Comparison of ENCODE assay signal across 9 cellular contexts in genomic region chr4:120517966-120518365, GRCh38.
DNase-seq lines count a peak whose midpoint lies in the region; ATAC-seq, FAIRE-seq and TF ChIP-seq lines count a peak whose summit lies in the region.
"Had no signal": no experiment of that assay in that cellular context is flagged by ENCODE, and none has a peak within 500 bp of the region (broad histone marks: within the 10 kb centered on the region; RNA-seq: fewer than 3 reads in every experiment).

No MANE protein-coding gene starts in this region.

- no peaks in the 10 kb centered on the region for H4K20me1 ChIP-seq in smooth muscle cell (ENCODE audit: low read depth)

- no peak overlapping the region for H3K4me3 ChIP-seq in smooth muscle cell
- no peak overlapping the region for H3K4me3 ChIP-seq in effector memory CD4-positive, alpha-beta T cell (ENCODE audit: insufficient read depth, low read depth, low read length, poor library complexity, severe bottlenecking)

- H3K27me3 ChIP-seq in smooth muscle cell (ENCODE audit: low read depth): no peaks in the 10 kb centered on the region
- H3K27me3 ChIP-seq in effector memory CD4-positive, alpha-beta T cell (replicated peaks; ENCODE audit: control insufficient read depth, insufficient read depth, low read length, poor library complexity, severe bottlenecking): no peaks in the 10 kb centered on the region
- H3K27me3 ChIP-seq: spleen had no signal

- intact Hi-C loops in Right ventricle myocardium superior (cut with DNase I): no loop called here

- peak; percentile 55 for ATAC-seq in GM21786 (IDR thresholded peaks at IDR 0.05; ENCODE audit: unreplicated experiment)
- peak; percentile 81 for ATAC-seq in Right ventricle myocardium superior (ENCODE audit: poor library complexity)
- ATAC-seq in GM21529 (IDR thresholded peaks at IDR 0.05; ENCODE audit: unreplicated experiment): no peak

- H2AFZ ChIP-seq in smooth muscle cell (ENCODE audit: low read depth): peak overlapping the region; percentile 71

- H3K4me2 ChIP-seq in smooth muscle cell: no peak overlapping the region

- H3K9ac ChIP-seq in smooth muscle cell (ENCODE audit: low read depth): no peak overlapping the region

- no peaks in the 10 kb centered on the region for H3K36me3 ChIP-seq in smooth muscle cell (ENCODE audit: low read depth)
- H3K36me3 ChIP-seq in effector memory CD4-positive, alpha-beta T cell (ENCODE audit: control insufficient read depth, insufficient read depth, low read length): no peaks in the 10 kb centered on the region
- H3K36me3 ChIP-seq: spleen had no signal

- FAIRE-seq in D721Med (lab: Jason Lieb, UNC): no peak

- H3K4me1 ChIP-seq in smooth muscle cell (ENCODE audit: low read depth): no peaks in the 10 kb centered on the region
- no peaks in the 10 kb centered on the region for H3K4me1 ChIP-seq in effector memory CD4-positive, alpha-beta T cell (ENCODE audit: control insufficient read depth, insufficient read depth, low read length, poor library complexity, severe bottlenecking)
- H3K4me1 ChIP-seq: spleen had no signal

- H3K27ac ChIP-seq in smooth muscle cell (ENCODE audit: low read depth): no peak overlapping the region
- H3K27ac ChIP-seq in effector memory CD4-positive, alpha-beta T cell (ENCODE audit: insufficient read depth, low read length, poor library complexity, severe bottlenecking): no peak overlapping the region

- whole genome bisulfite sequencing in smooth muscle cell (ENCODE audit: low lambda C conversion rate): 69% methylated on average over 3 of the region's 3 CpGs

- no peaks in the 10 kb centered on the region for H3F3A ChIP-seq in smooth muscle cell (ENCODE audit: low read depth)

- no peak for TF ChIP-seq CTCF in smooth muscle cell (IDR thresholded peaks at IDR 0.05; ENCODE audit: borderline replicate concordance, insufficient read depth, poor library complexity, severe bottlenecking)
- no peak for TF ChIP-seq CTCF in D721Med (IDR thresholded peaks at IDR 0.05; ENCODE audit: insufficient read depth, missing control alignments)

- no peaks in the 10 kb centered on the region for H3K9me3 ChIP-seq in smooth muscle cell (replicated peaks; ENCODE audit: low read depth)
- H3K9me3 ChIP-seq in effector memory CD4-positive, alpha-beta T cell (ENCODE audit: control insufficient read depth, low read length): no peaks in the 10 kb centered on the region

- DNase-seq in RPMI8226 (peak; percentile 21), Right ventricle myocardium superior (no peak), smooth muscle cell (lab: John Stamatoyannopoulos, UW; ENCODE audit: unreplicated experiment) (no peak), D721Med (ENCODE audit: insufficient read length, low spot score) (no peak)
- no peak for DNase-seq in effector memory CD4-positive, alpha-beta T cell
- no peak for DNase-seq in activated CD8-positive, alpha-beta memory T cell treated with anti-CD3 and anti-CD28 coated beads, Interleukin-2, amount 50 U/mL, for 48 hours
- DNase-seq: spleen had no signal

- H3K79me2 ChIP-seq in smooth muscle cell (ENCODE audit: low read depth): no peaks in the 10 kb centered on the region
